7 cellular contexts compared by ENCODE assay signal in the genomic region with DNA sequence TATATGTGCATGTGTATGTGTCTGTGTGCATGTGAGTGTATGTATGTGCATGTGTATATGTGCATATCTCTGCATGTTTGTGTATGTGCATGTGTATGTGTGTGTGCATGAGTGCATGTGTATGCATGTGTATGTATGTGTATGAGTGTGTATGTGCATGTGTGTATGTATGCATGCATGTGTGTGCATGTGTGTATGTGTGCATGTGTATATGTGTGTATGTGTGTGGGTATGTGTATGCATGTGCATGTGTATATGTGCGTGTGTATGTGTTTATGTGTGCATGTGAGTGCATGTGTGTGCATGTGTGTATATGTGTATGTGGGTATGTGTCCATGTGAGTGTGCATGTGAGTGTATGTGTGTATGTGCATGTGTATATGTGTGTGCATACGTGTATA. TPM values are rescaled to one million over a fixed set of nuclear protein-coding genes. Genes with fewer than 3 reads are reported as not detected.
"Had no signal": no experiment of that assay in that cellular context is flagged by ENCODE, and none has a peak within 500 bp of the region (broad histone marks: within the 10 kb centered on the region; RNA-seq: fewer than 3 reads in every experiment).

No MANE protein-coding gene starts in this region.

RNA-seq across cellular contexts. Expression of a gene that starts 24.6 kb away (rescaled TPM):
- total RNA-seq: dermis blood vessel endothelial cell, dermis microvascular lymphatic vessel endothelial cell, endodermal cell, endothelial cell of umbilical vein, epithelial cell of proximal tubule, foreskin keratinocyte, glomerular endothelial cell had no signal
- polyA plus RNA-seq: foreskin keratinocyte had no signal
